Comparison of ENCODE assay signal across 8 cellular contexts in genomic region chr16:2204727-2205103, GRCh38. TPM values are rescaled to one million over a fixed set of nuclear protein-coding genes. Genes with fewer than 3 reads are reported as not detected.
A peak's percentile ranks its signal among the peaks of the same experiment; 100 is the strongest.
DNase-seq lines count a peak whose midpoint lies in the region; ATAC-seq and TF ChIP-seq lines count a peak whose summit lies in the region.

No MANE protein-coding gene starts in this region.

- no peak for TF ChIP-seq CTCF in left ventricle myocardium inferior (IDR thresholded peaks at IDR 0.05; ENCODE audit: borderline replicate concordance)
- TF ChIP-seq CTCF in brain microvascular endothelial cell (IDR thresholded peaks at IDR 0.05; ENCODE audit: low read depth, low read length, missing control alignments), result no peak
- no peak for TF ChIP-seq CTCF in vagina (IDR thresholded peaks at IDR 0.05)
- no peak for TF ChIP-seq CTCF in GM20000 (IDR thresholded peaks at IDR 0.05; ENCODE audit: extremely low read depth, missing control alignments)

- DNase-seq in left ventricle myocardium inferior (no peak), left ventricle myocardium superior (no peak), brain microvascular endothelial cell (no peak), vagina (ENCODE audit: extremely low spot score in 2 of 2) (no peak), GM20000 (ENCODE audit: low spot score) (no peak), cortex of kidney (lab: John Stamatoyannopoulos, UW) (no peak), Kasumi-1 (lab: John Stamatoyannopoulos, UW) (no peak)

- H3K27ac ChIP-seq in left ventricle myocardium inferior (replicated peaks) (peak overlapping the region; percentile 100), brain microvascular endothelial cell (peak overlapping the region; percentile 94), vagina (peak overlapping the region; percentile 91)

- intact Hi-C loops in left ventricle myocardium inferior (cut with micrococcal nuclease), result no loop called here
- intact Hi-C loops in left ventricle myocardium superior (cut with micrococcal nuclease), result no loop called here
- intact Hi-C loops in vagina (cut with DNase I), result no loop called here

- no peak for TF ChIP-seq POLR2A in vagina (IDR thresholded peaks at IDR 0.05)

- H3K9me3 ChIP-seq in left ventricle myocardium inferior (replicated peaks) (no peaks in the 10 kb centered on the region), mononuclear cell (ENCODE audit: low read depth, low read length) (no peaks in the 10 kb centered on the region), vagina (no peaks in the 10 kb centered on the region)

- in situ Hi-C loops in brain microvascular endothelial cell (cut with HindIII; ENCODE audit: low pct_ligation_motif_present, low sequenced_read_pairs), result no loop called here

- H3K4me1 ChIP-seq in left ventricle myocardium inferior (peaks cover 28% of the 10 kb centered on the region), mononuclear cell (ENCODE audit: insufficient read depth, low read length) (peaks cover 22% of the 10 kb centered on the region), vagina (peaks cover 19% of the 10 kb centered on the region)

- peak overlapping the region; percentile 86 for H3K4me3 ChIP-seq in left ventricle myocardium inferior
- peak overlapping the region; percentile 97 for H3K4me3 ChIP-seq in brain microvascular endothelial cell (ENCODE audit: low read depth, low read length)
- H3K4me3 ChIP-seq in mononuclear cell (ENCODE audit: low read length), result peak overlapping the region; percentile 79
- peak overlapping the region; percentile 54 to 85 for H3K4me3 ChIP-seq in vagina

- H3K27me3 ChIP-seq in left ventricle myocardium inferior (ENCODE audit: low read depth) (peaks cover 3% of the 10 kb centered on the region), brain microvascular endothelial cell (replicated peaks) (no peaks in the 10 kb centered on the region), mononuclear cell (ENCODE audit: insufficient read depth, low read length) (no peaks in the 10 kb centered on the region), vagina (no peaks in the 10 kb centered on the region)

- H3K36me3 ChIP-seq in left ventricle myocardium inferior (peaks cover 32% of the 10 kb centered on the region), brain microvascular endothelial cell (replicated peaks) (peaks cover 22% of the 10 kb centered on the region), vagina (peaks cover 0 to 20% of the 10 kb centered on the region in 2 donors)

- no peak for ATAC-seq in left ventricle myocardium superior

RNA-seq across cellular contexts. Expression of gene MLST8, which starts 0.5 kb away (rescaled TPM):
- total RNA-seq in left ventricle myocardium inferior (27.3 TPM), left ventricle myocardium superior (29.9 TPM), mononuclear cell (11.0 TPM), vagina (51.6 TPM)

RNA-seq across cellular contexts. Expression of gene BRICD5, which starts 5.9 kb away (rescaled TPM):
- 10.9 TPM for total RNA-seq in left ventricle myocardium inferior
- 10.0 TPM for total RNA-seq in left ventricle myocardium superior
- 0.84 TPM for total RNA-seq in mononuclear cell
- total RNA-seq in vagina, result 9.6 TPM

RNA-seq across cellular contexts. Expression of gene CASKIN1, which starts 8.3 kb away (rescaled TPM):
- total RNA-seq in left ventricle myocardium inferior, result 4.0 TPM
- total RNA-seq in left ventricle myocardium superior, result 9.2 TPM
- total RNA-seq in mononuclear cell, result not detected
- 0.25 TPM for total RNA-seq in vagina

RNA-seq across cellular contexts. Expression of gene PGP, which starts 9.9 kb away (rescaled TPM):
- total RNA-seq in left ventricle myocardium inferior, result 34.1 TPM
- 42.4 TPM for total RNA-seq in left ventricle myocardium superior
- 9.8 TPM for total RNA-seq in mononuclear cell
- 15.5 TPM for total RNA-seq in vagina

RNA-seq across cellular contexts. Expression of gene E4F1, which starts 18.7 kb away (rescaled TPM):
- total RNA-seq in left ventricle myocardium inferior (13.5 TPM), left ventricle myocardium superior (14.2 TPM), mononuclear cell (14.0 TPM), vagina (70.0 TPM)
